In genomic region chr16:21646721-21647561, GRCh38 we compare ENCODE assay signal across 8 cellular contexts. TPM values are rescaled to one million over a fixed set of nuclear protein-coding genes. Genes with fewer than 3 reads are reported as not detected.
DNase-seq lines count a peak whose midpoint lies in the region; ATAC-seq, FAIRE-seq and TF ChIP-seq lines count a peak whose summit lies in the region.

No MANE protein-coding gene starts in this region.

- DNase-seq in GM13977 (ENCODE audit: low spot score) (peak; percentile 65), T-helper 1 cell (peak; percentile 20 to 91 (median 45)), bronchial epithelial cell (ENCODE audit: low read depth) (peak; percentile 73), OCI-M1 (lab: John Stamatoyannopoulos, UW) (no peak), nucleus accumbens (lab: John Stamatoyannopoulos, UW) (no peak), NCI-H526 treated with DMSO at 0.1 percent for 48 hours (lab: John Stamatoyannopoulos, UW) (no peak)
- DNase-seq in stimulated activated CD8-positive, alpha-beta memory T cell treated with anti-CD3 and anti-CD28 coated beads, Interleukin-15, amount 100 ng/mL, for 4 hours (ENCODE audit: low read depth in 2 of 2), result peak; percentile 46 to 67

- peak; percentile 81 for ATAC-seq in HG02588 (IDR thresholded peaks at IDR 0.05; ENCODE audit: unreplicated experiment)

- in situ Hi-C loops in GM13977 (cut with MboI; ENCODE audit: low pct_unique_long_range_greater_than_20kb, low sequenced_read_pairs, unreplicated experiment), result no loop called here

- peaks cover 2% of the 10 kb centered on the region for H3K36me3 ChIP-seq in bronchial epithelial cell (ENCODE audit: control insufficient read depth, insufficient read depth, low read length)

- no peaks in the 10 kb centered on the region for H3K27me3 ChIP-seq in bronchial epithelial cell (ENCODE audit: control insufficient read depth, insufficient read depth, low read length)

- no peak overlapping the region for H3K4me3 ChIP-seq in bronchial epithelial cell (ENCODE audit: low read depth, low read length)

- no peak for TF ChIP-seq CTCF in GM13977 (IDR thresholded peaks at IDR 0.05; ENCODE audit: extremely low read depth, insufficient read depth, missing control alignments)
- no peak for TF ChIP-seq CTCF in bronchial epithelial cell (IDR thresholded peaks at IDR 0.05; ENCODE audit: insufficient read depth, low read length, severe bottlenecking)

- FAIRE-seq in bronchial epithelial cell (lab: Jason Lieb, UNC), result no peak

RNA-seq across cellular contexts. Expression of gene IGSF6, which starts 5.5 kb away (rescaled TPM):
- 0.26 and 0.38 TPM in 2 replicates for total RNA-seq in bronchial epithelial cell

RNA-seq across cellular contexts. Expression of gene OTOA, which starts 16.8 kb away (rescaled TPM):
- not detected in 2 replicates for total RNA-seq in bronchial epithelial cell

RNA-seq across cellular contexts. Expression of gene METTL9, which starts 47.6 kb away (rescaled TPM):
- 181 and 225 TPM in 2 replicates for total RNA-seq in bronchial epithelial cell

Comparison
In these comparisons a context has a peak if more than half of its experiments do, and no peak if none do; other contexts are left out.
1. DNase-seq: peak in GM13977 (single experiment), T-helper 1 cell (5 of 5), bronchial epithelial cell (single experiment) and stimulated activated CD8-positive, alpha-beta memory T cell treated with anti-CD3 and anti-CD28 coated beads, Interleukin-15, amount 100 ng/mL, for 4 hours (2 of 2); none in OCI-M1 (single experiment), nucleus accumbens (0 of 56) and NCI-H526 treated with DMSO at 0.1 percent for 48 hours (single experiment).